ENCODE assay signal across 10 cellular contexts in genomic region chr3:19957354-19957753, GRCh38. TPM values are rescaled to one million over a fixed set of nuclear protein-coding genes. Genes with fewer than 3 reads are reported as not detected.
"Had no signal": no experiment of that assay in that cellular context is flagged by ENCODE, and none has a peak within 500 bp of the region (broad histone marks: within the 10 kb centered on the region; RNA-seq: fewer than 3 reads in every experiment).

No MANE protein-coding gene starts in this region.

RNA-seq across cellular contexts. Expression of gene EFHB, which starts 23.3 kb away (rescaled TPM):
- total RNA-seq: Right ventricle myocardium inferior had no signal

RNA-seq across cellular contexts. Expression of gene PP2D1, which starts 54.7 kb away (rescaled TPM):
- total RNA-seq: activated B cell treated with CpG ODN at 0.5 μM for 24 hours; activated CD4-positive, alpha-beta memory T cell treated with anti-CD3 and anti-CD28 coated beads for 36 hours; cerebellum; LHCN-M2; M059J; PC-9; Right ventricle myocardium inferior; SK-MEL-5; T-cell; T-helper 17 cell had no signal
